ENCODE assay signal across 8 cellular contexts in genomic region chr12:54417712-54418440, GRCh38. TPM values are rescaled to one million over a fixed set of nuclear protein-coding genes. Genes with fewer than 3 reads are reported as not detected.
DNase-seq lines count a peak whose midpoint lies in the region; ATAC-seq and TF ChIP-seq lines count a peak whose summit lies in the region.

No MANE protein-coding gene starts in this region.

- H3K9ac ChIP-seq in endodermal cell (ENCODE audit: extremely low read depth, low read length, poor library complexity, severe bottlenecking), result peak overlapping the region; percentile 82

- H3K27me3 ChIP-seq in CD8-positive, alpha-beta memory T cell (ENCODE audit: insufficient read depth, low read length, poor library complexity, severe bottlenecking), result no peaks in the 10 kb centered on the region
- no peaks in the 10 kb centered on the region for H3K27me3 ChIP-seq in SJCRH30
- H3K27me3 ChIP-seq in endodermal cell (ENCODE audit: control insufficient read depth, insufficient read depth, low read length, poor library complexity, severe bottlenecking), result no peaks in the 10 kb centered on the region

- peaks cover 66% of the 10 kb centered on the region for H3K4me1 ChIP-seq in CD8-positive, alpha-beta memory T cell (ENCODE audit: insufficient read depth, low read length)
- peaks cover 15% of the 10 kb centered on the region for H3K4me1 ChIP-seq in SJCRH30
- H3K4me1 ChIP-seq in endodermal cell (ENCODE audit: control insufficient read depth, insufficient read depth, low read length), result peaks cover 16% of the 10 kb centered on the region

- peak overlapping the region; percentile 91 for H3K27ac ChIP-seq in CD8-positive, alpha-beta memory T cell (ENCODE audit: low read depth, low read length)
- H3K27ac ChIP-seq in SJCRH30 (0 out of 2 replicates have a peak overlapping the region, but pooled peaks have one; percentile 32), endodermal cell (ENCODE audit: low read depth, low read length) (no peak overlapping the region)

- H3K36me3 Mint-ChIP-seq in CD8-positive, alpha-beta memory T cell, result peaks cover 0 to 16% (median 1%) of the 10 kb centered on the region in 3 donors
- H3K36me3 Mint-ChIP-seq in endodermal cell (ENCODE audit: low read depth) (peaks cover 15% of the 10 kb centered on the region), neural crest cell (ENCODE audit: low read depth) (no peaks in the 10 kb centered on the region)

- H3K9me3 ChIP-seq in CD8-positive, alpha-beta memory T cell (ENCODE audit: low read length), result no peaks in the 10 kb centered on the region
- H3K9me3 ChIP-seq in SJCRH30 (replicated peaks), result no peaks in the 10 kb centered on the region
- no peaks in the 10 kb centered on the region for H3K9me3 ChIP-seq in endodermal cell (ENCODE audit: control insufficient read depth, low read length)

- CTCF ChIA-PET in CD8-positive, alpha-beta memory T cell (lab: Charles Lee), result interaction anchor here (0.9 to 14.5 kb wide), 8 partner anchors 11 to 162 kb away, joined by 3 to 279 read pairs (median 4); no protein-coding TSS in a partner anchor

- peak; percentile 18 to 62 (median 43) for DNase-seq in CD8-positive, alpha-beta memory T cell
- peak; percentile 34 to 37 for DNase-seq in SJCRH30
- peak; percentile 77 for DNase-seq in endodermal cell
- DNase-seq in neural crest cell (ENCODE audit: low read depth, low spot score), result peak; percentile 16
- DNase-seq in DMS153 (lab: John Stamatoyannopoulos, UW), result no peak
- no peak for DNase-seq in NCI-H748 treated with DMSO at 0.1 percent for 48 hours (lab: John Stamatoyannopoulos, UW)

- no peak for ATAC-seq in GM21528 (IDR thresholded peaks at IDR 0.05; ENCODE audit: low FRiP score, unreplicated experiment)
- no peak for ATAC-seq in GM19455 (IDR thresholded peaks at IDR 0.05; ENCODE audit: unreplicated experiment)

- TF ChIP-seq CTCF in endodermal cell (conservative IDR thresholded peaks at IDR 0.05), result no peak
- no peak for TF ChIP-seq CTCF in neural crest cell (conservative IDR thresholded peaks at IDR 0.05)

- no peaks in the 10 kb centered on the region for H3K9me3 Mint-ChIP-seq in CD8-positive, alpha-beta memory T cell
- H3K9me3 Mint-ChIP-seq in endodermal cell (no peaks in the 10 kb centered on the region), neural crest cell (no peaks in the 10 kb centered on the region)

- 6 to 28% methylated on average over 3 to 16 of the region's 25 CpGs for WGBS in endodermal cell (ENCODE audit: insufficient coverage in 1 of 2, insufficient read length in 1 of 2), 2 experiments

- POLR2A ChIA-PET in CD8-positive, alpha-beta memory T cell (lab: Charles Lee), result interaction anchor here (1.2 to 1.4 kb wide), 2 partner anchors 14 to 138 kb away, joined by 3 read pairs; partner anchors contain the start of gene CBX5

- H3K27ac Mint-ChIP-seq in CD8-positive, alpha-beta memory T cell, result peak overlapping the region; percentile 93 to 100 (median 96)
- H3K27ac Mint-ChIP-seq in endodermal cell (peak overlapping the region; percentile 81), neural crest cell (ENCODE audit: unreplicated experiment) (peak overlapping the region; percentile 75)

- H3K4me1 Mint-ChIP-seq in CD8-positive, alpha-beta memory T cell, result peaks cover 60 to 76% (median 71%) of the 10 kb centered on the region in 3 donors
- H3K4me1 Mint-ChIP-seq in endodermal cell, result peaks cover 55% of the 10 kb centered on the region
- peaks cover 31% of the 10 kb centered on the region for H3K4me1 Mint-ChIP-seq in neural crest cell

- H3K4me3 ChIP-seq in CD8-positive, alpha-beta memory T cell (ENCODE audit: low read length), result peak overlapping the region; percentile 89
- H3K4me3 ChIP-seq in SJCRH30 (peak overlapping the region; percentile 100), endodermal cell (ENCODE audit: low read length) (peak overlapping the region; percentile 93)

- peaks cover 4% of the 10 kb centered on the region for H3K36me3 ChIP-seq in CD8-positive, alpha-beta memory T cell (ENCODE audit: insufficient read depth, low read length)
- H3K36me3 ChIP-seq in SJCRH30, result no peaks in the 10 kb centered on the region
- peaks cover 12% of the 10 kb centered on the region for H3K36me3 ChIP-seq in endodermal cell (ENCODE audit: control insufficient read depth, insufficient read depth, low read length)

- peak overlapping the region; percentile 71 to 99 (median 94) for H3K4me3 Mint-ChIP-seq in CD8-positive, alpha-beta memory T cell
- H3K4me3 Mint-ChIP-seq in endodermal cell, result peak overlapping the region; percentile 96
- peak overlapping the region; percentile 92 for H3K4me3 Mint-ChIP-seq in neural crest cell

- peaks cover 0 to 8% of the 10 kb centered on the region in 2 donors for H3K27me3 Mint-ChIP-seq in CD8-positive, alpha-beta memory T cell
- H3K27me3 Mint-ChIP-seq in endodermal cell (ENCODE audit: insufficient read depth) (peaks cover 4% of the 10 kb centered on the region), neural crest cell (ENCODE audit: low read depth) (peaks cover 23% of the 10 kb centered on the region)

RNA-seq across cellular contexts. Expression of gene ITGA5, which starts 1.2 kb away (rescaled TPM):
- total RNA-seq in CD8-positive, alpha-beta memory T cell, result 10 to 100 TPM; 23.2 to 25.7 TPM
- polyA plus RNA-seq in CD8-positive, alpha-beta memory T cell, result 50.6 TPM
- total RNA-seq in SJCRH30 (2014; rRNA removed; shearing (Covaris generic)), result 37.3 and 38.1 TPM in 2 replicates
- total RNA-seq in endodermal cell, result 100 to 1,000 TPM; 189 to 243 TPM
- 71.1 TPM for polyA plus RNA-seq in endodermal cell (2013, experiment 1 of 2)
- 77.0 TPM for polyA plus RNA-seq in endodermal cell (2013, experiment 2 of 2)
- 20.1 and 22.0 TPM in 2 replicates for total RNA-seq in neural crest cell

RNA-seq across cellular contexts. Expression of gene ZNF385A, which starts 33.3 kb away (rescaled TPM):
- total RNA-seq in CD8-positive, alpha-beta memory T cell, result under 1 TPM; 0.77 to 0.78 TPM
- not detected for polyA plus RNA-seq in CD8-positive, alpha-beta memory T cell
- total RNA-seq in SJCRH30 (2014; rRNA removed; shearing (Covaris generic)), result 12.7 and 13.2 TPM in 2 replicates
- total RNA-seq in endodermal cell, result 10 to 100 TPM; 10.5 to 16.3 TPM
- 39.3 TPM for polyA plus RNA-seq in endodermal cell (2013, experiment 1 of 2)
- 35.5 TPM for polyA plus RNA-seq in endodermal cell (2013, experiment 2 of 2)
- total RNA-seq in neural crest cell, result 20.3 and 20.8 TPM in 2 replicates

RNA-seq across cellular contexts. Expression of gene GPR84, which starts 53.6 kb away (rescaled TPM):
- total RNA-seq in CD8-positive, alpha-beta memory T cell, result under 1 TPM; 0.15 to 0.16 TPM
- polyA plus RNA-seq in CD8-positive, alpha-beta memory T cell, result not detected
- not detected in 2 replicates for total RNA-seq in SJCRH30 (2014; rRNA removed; shearing (Covaris generic))
- not detected for total RNA-seq in endodermal cell
- 0.11 TPM for polyA plus RNA-seq in endodermal cell (2013, experiment 1 of 2)
- polyA plus RNA-seq in endodermal cell (2013, experiment 2 of 2), result not detected
- not detected in 2 replicates for total RNA-seq in neural crest cell

RNA-seq across cellular contexts. Expression of gene GTSF1, which starts 55.5 kb away (rescaled TPM):
- total RNA-seq in CD8-positive, alpha-beta memory T cell, result 10 to 100 TPM in 1 of 2 experiments, 1 to 10 TPM in 1; 8.8 to 10.4 TPM
- 20.0 TPM for polyA plus RNA-seq in CD8-positive, alpha-beta memory T cell
- total RNA-seq in SJCRH30 (2014; rRNA removed; shearing (Covaris generic)), result not detected in 2 replicates
- total RNA-seq in endodermal cell, result not detected
- not detected for polyA plus RNA-seq in endodermal cell (2013, experiment 1 of 2)
- not detected for polyA plus RNA-seq in endodermal cell (2013, experiment 2 of 2)
- total RNA-seq in neural crest cell, result not detected in 2 replicates

Comparison
In these comparisons a context has a peak if more than half of its experiments do, and no peak if none do; other contexts are left out.
1. DNase-seq: peak in CD8-positive, alpha-beta memory T cell (5 of 5), SJCRH30 (2 of 2), endodermal cell (single experiment) and neural crest cell (single experiment); none in DMS153 (single experiment) and NCI-H748 treated with DMSO at 0.1 percent for 48 hours (single experiment).
2. Peak in every context shown above with its lines, with median percentiles within 50 percentile points of each other: H3K4me3 ChIP-seq, H3K27ac Mint-ChIP-seq and H3K4me3 Mint-ChIP-seq.